21 cellular contexts compared by ENCODE assay signal in genomic region chr5:25099538-25099937, GRCh38.
DNase-seq lines count a peak whose midpoint lies in the region; ATAC-seq, FAIRE-seq and TF ChIP-seq lines count a peak whose summit lies in the region.
"Had no signal": no experiment of that assay in that cellular context is flagged by ENCODE, and none has a peak within 500 bp of the region (broad histone marks: within the 10 kb centered on the region; RNA-seq: fewer than 3 reads in every experiment).

No MANE protein-coding gene starts in this region.

- CTCF ChIA-PET in WTC11 (lab: Charles Lee) = no interaction called here

- no peak overlapping the region for H3K27ac Mint-ChIP-seq in WTC11
- H3K27ac Mint-ChIP-seq in activated T-helper 2 cell treated with anti-CD3 and anti-CD28 coated beads, Interferon-gamma antibody, Interleukin-2, Interleukin-4, amounts not matched to agents 10 μg/mL and 5 μg/mL and 100 μg/mL, durations not matched to agents 14 hours and 24 hours and 36 hours = no peak overlapping the region
- H3K27ac Mint-ChIP-seq: CD4-positive, alpha-beta memory T cell had no signal

- TF ChIP-seq CTCF in WTC11 (IDR thresholded peaks at IDR 0.05) (no peak), GM13976 (IDR thresholded peaks at IDR 0.05; ENCODE audit: borderline replicate concordance, control extremely low read depth, extremely low read depth, insufficient read depth, missing control alignments) (no peak), spleen (IDR thresholded peaks at IDR 0.05 in 8 of 11, conservative IDR thresholded peaks at IDR 0.05 in 3 of 11) (no peak)

- TF ChIP-seq POLR2A in spleen (IDR thresholded peaks at IDR 0.05) = no peak

- peaks cover 12% of the 10 kb centered on the region for H3K9me3 Mint-ChIP-seq in WTC11
- peaks cover 54% of the 10 kb centered on the region for H3K9me3 Mint-ChIP-seq in activated T-helper 2 cell treated with anti-CD3 and anti-CD28 coated beads, Interferon-gamma antibody, Interleukin-2, Interleukin-4, amounts not matched to agents 10 μg/mL and 5 μg/mL and 100 μg/mL, durations not matched to agents 14 hours and 24 hours and 36 hours

- H3K9me3 ChIP-seq in spleen = peaks cover 0 to 26% (median 0%) of the 10 kb centered on the region in 8 donors

- peaks cover 3% of the 10 kb centered on the region; the same call in 1 of the 2 replicates for H3K27me3 Mint-ChIP-seq in WTC11 (ENCODE audit: low read depth)
- H3K27me3 Mint-ChIP-seq in activated T-helper 2 cell treated with anti-CD3 and anti-CD28 coated beads, Interferon-gamma antibody, Interleukin-2, Interleukin-4, amounts not matched to agents 10 μg/mL and 5 μg/mL and 100 μg/mL, durations not matched to agents 14 hours and 24 hours and 36 hours (ENCODE audit: low read depth) = no peaks in the 10 kb centered on the region
- H3K27me3 Mint-ChIP-seq: CD4-positive, alpha-beta memory T cell had no signal

- WGBS in spleen, 5 donors = 68 to 89% (median 71%) methylated on average over 3 of the region's 3 CpGs

- peak; percentile 94 for FAIRE-seq in G401.6 (lab: Jason Lieb, UNC)
- peak; percentile 96 for FAIRE-seq in frontal cortex (lab: Jason Lieb, UNC)
- FAIRE-seq: GM12878, GM18507, H1 had no signal

- no peak overlapping the region for H3K4me3 ChIP-seq in spleen
- H3K4me3 ChIP-seq: GM12878, GM23248 had no signal

- no peaks in the 10 kb centered on the region for H3K27me3 ChIP-seq in spleen (replicated peaks in 1 of 7)

- POLR2A ChIA-PET in WTC11 (lab: Charles Lee) = no interaction called here

- H3K36me3 ChIP-seq in spleen = no peaks in the 10 kb centered on the region

- intact Hi-C loops in activated T-helper 2 cell treated with anti-CD3 and anti-CD28 coated beads, Interferon-gamma antibody, Interleukin-2, Interleukin-4, amounts not matched to agents 10 μg/mL and 5 μg/mL and 100 μg/mL, durations not matched to agents 14 hours and 24 hours and 36 hours (cut with micrococcal nuclease) = no loop called here
- intact Hi-C loops in spleen (cut with DNase I; ENCODE audit: low total_unique reads) = no loop called here

- H3K4me1 ChIP-seq in spleen = no peaks in the 10 kb centered on the region

- ATAC-seq in WTC11 (no peak), GM19452 (IDR thresholded peaks at IDR 0.05; ENCODE audit: unreplicated experiment) (no peak)
- ATAC-seq: GM12878 had no signal

- in situ Hi-C loops in GM13976 (cut with MboI; ENCODE audit: low sequenced_read_pairs, unreplicated experiment) = no loop called here

- H3K4me1 Mint-ChIP-seq in WTC11 = no peaks in the 10 kb centered on the region
- H3K4me1 Mint-ChIP-seq in activated T-helper 2 cell treated with anti-CD3 and anti-CD28 coated beads, Interferon-gamma antibody, Interleukin-2, Interleukin-4, amounts not matched to agents 10 μg/mL and 5 μg/mL and 100 μg/mL, durations not matched to agents 14 hours and 24 hours and 36 hours (ENCODE audit: low read depth) = no peaks in the 10 kb centered on the region
- H3K4me1 Mint-ChIP-seq: CD4-positive, alpha-beta memory T cell had no signal

- DNase-seq in WTC11 (ENCODE audit: low spot score) (no peak), frontal cortex (ENCODE audit: low spot score in 2 of 2) (no peak), GM13976 (ENCODE audit: low spot score) (no peak), spleen (no peak)
- DNase-seq in activated T-helper 2 cell treated with anti-CD3 and anti-CD28 coated beads, Interferon-gamma antibody, Interleukin-2, Interleukin-4, amounts not matched to agents 10 μg/mL and 5 μg/mL and 100 μg/mL, durations not matched to agents 14 hours and 24 hours and 36 hours (ENCODE audit: low spot score) = no peak
- DNase-seq: 8988T; C1 segment of cervical spinal cord; Calu3; CD4-positive, alpha-beta memory T cell; COR-L47; DMS53; DMS79 treated with DMSO at 0.1 percent for 48 hours; GDM1; GM23248; H7; HCEC 1CT had no signal

- H3K36me3 Mint-ChIP-seq in WTC11 = peaks cover 7% of the 10 kb centered on the region; the same call in 1 of the 2 replicates
- H3K36me3 Mint-ChIP-seq in activated T-helper 2 cell treated with anti-CD3 and anti-CD28 coated beads, Interferon-gamma antibody, Interleukin-2, Interleukin-4, amounts not matched to agents 10 μg/mL and 5 μg/mL and 100 μg/mL, durations not matched to agents 14 hours and 24 hours and 36 hours (ENCODE audit: low read depth) = no peaks in the 10 kb centered on the region
- H3K36me3 Mint-ChIP-seq: CD4-positive, alpha-beta memory T cell had no signal

- no peak overlapping the region for H3K4me3 Mint-ChIP-seq in WTC11
- H3K4me3 Mint-ChIP-seq in activated T-helper 2 cell treated with anti-CD3 and anti-CD28 coated beads, Interferon-gamma antibody, Interleukin-2, Interleukin-4, amounts not matched to agents 10 μg/mL and 5 μg/mL and 100 μg/mL, durations not matched to agents 14 hours and 24 hours and 36 hours (ENCODE audit: low read depth) = no peak overlapping the region
- H3K4me3 Mint-ChIP-seq: CD4-positive, alpha-beta memory T cell had no signal

- no peak overlapping the region for H3K27ac ChIP-seq in spleen
- H3K27ac ChIP-seq: GM23248 had no signal

TF ChIP-seq in WTC11, 78 proteins besides CTCF, POLR2A, EP300 and RAD21:
- TF ChIP-seq USF2 (CRISPR knock-in tag; IDR thresholded peaks at IDR 0.05) = no peak
- TF ChIP-seq HMGA2 (CRISPR knock-in tag; IDR thresholded peaks at IDR 0.05) = peak; percentile 96
- TF ChIP-seq ZSCAN18 (CRISPR knock-in tag; IDR thresholded peaks at IDR 0.05) = no peak
- no peak for TF ChIP-seq TP53 (CRISPR knock-in tag; IDR thresholded peaks at IDR 0.05)
